ENCODE assay signal across 2 cellular contexts in the genomic region with DNA sequence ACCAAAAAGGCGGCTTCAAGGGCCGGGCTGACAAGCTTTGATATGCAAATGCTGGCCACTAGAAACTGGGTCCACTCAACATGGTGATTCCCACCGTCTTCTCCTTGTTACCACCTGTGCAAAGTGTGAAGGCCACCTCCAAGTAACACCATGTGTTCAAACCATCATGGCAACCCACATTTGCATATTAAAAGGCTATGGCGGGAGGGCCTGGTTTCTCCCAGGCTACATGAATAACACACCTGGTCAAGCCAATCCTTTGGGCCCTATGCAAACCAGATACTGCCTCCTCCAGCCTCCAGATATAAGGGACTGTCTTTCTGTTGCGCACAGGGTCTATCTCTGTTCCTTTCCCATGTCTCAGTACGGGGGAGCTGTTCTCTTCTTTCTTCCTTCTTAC.
A peak's percentile ranks its signal among the peaks of the same experiment; 100 is the strongest.
TF ChIP-seq lines count a peak whose summit lies in the region.

No MANE protein-coding gene starts in this region.

TF ChIP-seq in GM23338, 12 proteins besides CTCF, POLR2A, EP300 and RAD21:
- TF ChIP-seq EZH2phosphoT487 (IDR thresholded peaks at IDR 0.05; ENCODE audit: unreplicated experiment) = no peak

TF ChIP-seq in H1, 55 proteins besides CTCF, POLR2A, EP300 and RAD21:
- TF ChIP-seq RBBP5 (IDR thresholded peaks at IDR 0.05; ENCODE audit: borderline replicate concordance, low read depth, low read length) = no peak
- TF ChIP-seq POLR2AphosphoS5 (IDR thresholded peaks at IDR 0.05; ENCODE audit: low read depth, low read length) = no peak
- no peak for TF ChIP-seq CHD7 (IDR thresholded peaks at IDR 0.05; ENCODE audit: insufficient replicate concordance, low read length)
- no peak for TF ChIP-seq YY1 (IDR thresholded peaks at IDR 0.05; ENCODE audit: low read depth, low read length)
- TF ChIP-seq, protein P1, sequence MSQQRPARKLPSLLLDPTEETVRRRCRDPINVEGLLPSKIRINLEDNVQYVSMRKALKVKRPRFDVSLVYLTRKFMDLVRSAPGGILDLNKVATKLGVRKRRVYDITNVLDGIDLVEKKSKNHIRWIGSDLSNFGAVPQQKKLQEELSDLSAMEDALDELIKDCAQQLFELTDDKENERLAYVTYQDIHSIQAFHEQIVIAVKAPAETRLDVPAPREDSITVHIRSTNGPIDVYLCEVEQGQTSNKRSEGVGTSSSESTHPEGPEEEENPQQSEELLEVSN (IDR thresholded peaks at IDR 0.05) = peak; percentile 82
- TF ChIP-seq, protein P2, sequence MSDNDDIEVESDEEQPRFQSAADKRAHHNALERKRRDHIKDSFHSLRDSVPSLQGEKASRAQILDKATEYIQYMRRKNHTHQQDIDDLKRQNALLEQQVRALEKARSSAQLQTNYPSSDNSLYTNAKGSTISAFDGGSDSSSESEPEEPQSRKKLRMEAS (IDR thresholded peaks at IDR 0.05) = peak; percentile 78; the same call in 1 of the 2 replicates
- no peak for TF ChIP-seq SRF (IDR thresholded peaks at IDR 0.05; ENCODE audit: low read depth, low read length)
- no peak for TF ChIP-seq RNF2 (IDR thresholded peaks at IDR 0.05; ENCODE audit: borderline replicate concordance, low read depth, low read length, missing control alignments, poor library complexity, severe bottlenecking)
- no peak for TF ChIP-seq POU5F1 (IDR thresholded peaks at IDR 0.05; ENCODE audit: low read depth, low read length)
- no peak for TF ChIP-seq CEBPB (IDR thresholded peaks at IDR 0.05; ENCODE audit: low read depth, low read length)
